20 cellular contexts compared by ENCODE assay signal in genomic region chr14:36852853-36853634, GRCh38.
A peak's percentile ranks its signal among the peaks of the same experiment; 100 is the strongest.
DNase-seq lines count a peak whose midpoint lies in the region; ATAC-seq and TF ChIP-seq lines count a peak whose summit lies in the region.
"Had no signal": no experiment of that assay in that cellular context is flagged by ENCODE, and none has a peak within 500 bp of the region (broad histone marks: within the 10 kb centered on the region; RNA-seq: fewer than 3 reads in every experiment).

No MANE protein-coding gene starts in this region.

- H3K4me1 Mint-ChIP-seq in activated T-cell treated with anti-CD3 and anti-CD28 coated beads, Interleukin-2, amount 50 U/mL, for 24 hours (ENCODE audit: low read depth), result no peaks in the 10 kb centered on the region
- H3K4me1 Mint-ChIP-seq: activated naive CD4-positive, alpha-beta T cell treated with anti-CD3 and anti-CD28 coated beads, Interleukin-2, amount 50 U/mL, for 24 hours; central memory CD8-positive, alpha-beta T cell; mesothelial cell of epicardium; stimulated activated effector memory CD8-positive, alpha-beta T cell treated with anti-CD3 and anti-CD28 coated beads, Interleukin-12 subunit alpha, Interleukin-12 subunit beta, amount 100 ng/mL, for 72 hours had no signal

- H3K9me3 Mint-ChIP-seq in activated T-cell treated with anti-CD3 and anti-CD28 coated beads, Interleukin-2, amount 50 U/mL, for 24 hours, result peaks cover 2% of the 10 kb centered on the region
- H3K9me3 Mint-ChIP-seq: activated naive CD4-positive, alpha-beta T cell treated with anti-CD3 and anti-CD28 coated beads, Interleukin-2, amount 50 U/mL, for 24 hours; endodermal cell; mesothelial cell of epicardium had no signal

- TF ChIP-seq CTCF in right atrium auricular region (IDR thresholded peaks at IDR 0.05), result no peak
- TF ChIP-seq CTCF in body of pancreas (IDR thresholded peaks at IDR 0.05), result no peak
- TF ChIP-seq CTCF in lower lobe of right lung (IDR thresholded peaks at IDR 0.05), result no peak
- no peak for TF ChIP-seq CTCF in upper lobe of left lung (IDR thresholded peaks at IDR 0.05)

- DNase-seq in Right ventricle myocardium superior (peak; percentile 54), right atrium auricular region (ENCODE audit: low spot score) (no peak), body of pancreas (peak in 2 of 4 donors; percentile 15 to 26), lower lobe of right lung (peak; percentile 48), upper lobe of left lung (no peak)
- no peak for DNase-seq in activated T-cell treated with anti-CD3 and anti-CD28 coated beads, Interleukin-2, amount 50 U/mL, for 24 hours
- DNase-seq: activated CD8-positive, alpha-beta memory T cell treated with anti-CD3 and anti-CD28 coated beads, Interleukin-2, amount 50 U/mL, for 48 hours; COR-L47; endodermal cell; SJCRH30; T-helper 9 cell had no signal

- H3K4me3 Mint-ChIP-seq in activated T-cell treated with anti-CD3 and anti-CD28 coated beads, Interleukin-2, amount 50 U/mL, for 24 hours, result no peak overlapping the region
- H3K4me3 Mint-ChIP-seq: activated naive CD4-positive, alpha-beta T cell treated with anti-CD3 and anti-CD28 coated beads, Interleukin-2, amount 50 U/mL, for 24 hours; central memory CD8-positive, alpha-beta T cell; endodermal cell; mesothelial cell of epicardium; stimulated activated effector memory CD8-positive, alpha-beta T cell treated with anti-CD3 and anti-CD28 coated beads, Interleukin-12 subunit alpha, Interleukin-12 subunit beta, amount 100 ng/mL, for 72 hours had no signal

- H3K27me3 ChIP-seq in right atrium auricular region (no peaks in the 10 kb centered on the region), body of pancreas (no peaks in the 10 kb centered on the region), lower lobe of right lung (ENCODE audit: low read depth) (no peaks in the 10 kb centered on the region), upper lobe of left lung (no peaks in the 10 kb centered on the region)
- H3K27me3 ChIP-seq: neutrophil had no signal

- H3K4me1 ChIP-seq in right atrium auricular region (no peaks in the 10 kb centered on the region), body of pancreas (peaks cover 8% of the 10 kb centered on the region), lower lobe of right lung (no peaks in the 10 kb centered on the region), upper lobe of left lung (no peaks in the 10 kb centered on the region)

- TF ChIP-seq POLR2A in body of pancreas (IDR thresholded peaks at IDR 0.05) (no peak), upper lobe of left lung (IDR thresholded peaks at IDR 0.05) (no peak)

- no peaks in the 10 kb centered on the region for H3K36me3 Mint-ChIP-seq in activated T-cell treated with anti-CD3 and anti-CD28 coated beads, Interleukin-2, amount 50 U/mL, for 24 hours (ENCODE audit: low read depth)
- H3K36me3 Mint-ChIP-seq: activated naive CD4-positive, alpha-beta T cell treated with anti-CD3 and anti-CD28 coated beads, Interleukin-2, amount 50 U/mL, for 24 hours; mesothelial cell of epicardium; stimulated activated effector memory CD8-positive, alpha-beta T cell treated with anti-CD3 and anti-CD28 coated beads, Interleukin-12 subunit alpha, Interleukin-12 subunit beta, amount 100 ng/mL, for 72 hours had no signal

- ATAC-seq in Right ventricle myocardium superior (ENCODE audit: poor library complexity) (peak; percentile 68), body of pancreas (peak; percentile 58), lower lobe of right lung (peak; percentile 31 to 69), upper lobe of left lung (ENCODE audit: low FRiP score in 2 of 2) (peak; percentile 44 to 83), HG03097 (IDR thresholded peaks at IDR 0.05; ENCODE audit: low FRiP score, unreplicated experiment) (no peak), GM18519 (IDR thresholded peaks at IDR 0.05; ENCODE audit: low FRiP score, unreplicated experiment) (no peak)
- ATAC-seq: K562; stimulated activated effector memory CD8-positive, alpha-beta T cell treated with anti-CD3 and anti-CD28 coated beads, Interleukin-12 subunit alpha, Interleukin-12 subunit beta, amount 100 ng/mL, for 72 hours had no signal

- no peak for TF ChIP-seq EP300 in upper lobe of left lung (IDR thresholded peaks at IDR 0.05)

- H3K27ac ChIP-seq in right atrium auricular region (no peak overlapping the region), body of pancreas (no peak overlapping the region), lower lobe of right lung (no peak overlapping the region), upper lobe of left lung (no peak overlapping the region)
- H3K27ac ChIP-seq: neutrophil, SJCRH30 had no signal

- no peaks in the 10 kb centered on the region for H3K27me3 Mint-ChIP-seq in activated T-cell treated with anti-CD3 and anti-CD28 coated beads, Interleukin-2, amount 50 U/mL, for 24 hours
- H3K27me3 Mint-ChIP-seq: activated naive CD4-positive, alpha-beta T cell treated with anti-CD3 and anti-CD28 coated beads, Interleukin-2, amount 50 U/mL, for 24 hours; central memory CD8-positive, alpha-beta T cell had no signal

- H3K36me3 ChIP-seq in right atrium auricular region (no peaks in the 10 kb centered on the region), body of pancreas (replicated peaks in 1 of 2; ENCODE audit: insufficient read depth in 1 of 2, low read depth in 2 of 2) (no peaks in the 10 kb centered on the region), lower lobe of right lung (no peaks in the 10 kb centered on the region), upper lobe of left lung (no peaks in the 10 kb centered on the region)
- H3K36me3 ChIP-seq: neutrophil, SJCRH30 had no signal

- H3K4me3 ChIP-seq in right atrium auricular region (no peak overlapping the region), body of pancreas (no peak overlapping the region), lower lobe of right lung (no peak overlapping the region), upper lobe of left lung (no peak overlapping the region)
- H3K4me3 ChIP-seq: K562, SJCRH30, smooth muscle cell had no signal

- intact Hi-C loops in Right ventricle myocardium superior (cut with DNase I) (no loop called here), body of pancreas (cut with DNase I) (no loop called here), lower lobe of right lung (cut with DNase I) (no loop called here)

- H3K27ac Mint-ChIP-seq in activated T-cell treated with anti-CD3 and anti-CD28 coated beads, Interleukin-2, amount 50 U/mL, for 24 hours, result no peak overlapping the region
- H3K27ac Mint-ChIP-seq: activated naive CD4-positive, alpha-beta T cell treated with anti-CD3 and anti-CD28 coated beads, Interleukin-2, amount 50 U/mL, for 24 hours; endodermal cell; mesothelial cell of epicardium; stimulated activated effector memory CD8-positive, alpha-beta T cell treated with anti-CD3 and anti-CD28 coated beads, Interleukin-12 subunit alpha, Interleukin-12 subunit beta, amount 100 ng/mL, for 72 hours had no signal

- 48 to 55% methylated on average over 6 of the region's 6 CpGs for WGBS in body of pancreas, 2 donors
- WGBS in upper lobe of left lung, 2 donors, result 48 to 55% methylated on average over 6 of the region's 6 CpGs

- H3K9me3 ChIP-seq in right atrium auricular region (no peaks in the 10 kb centered on the region), body of pancreas (no peaks in the 10 kb centered on the region), lower lobe of right lung (no peaks in the 10 kb centered on the region), upper lobe of left lung (no peaks in the 10 kb centered on the region)
- H3K9me3 ChIP-seq: neutrophil, SJCRH30 had no signal

Comparison
In these comparisons a context has a peak if more than half of its experiments do, and no peak if none do; other contexts are left out.
1. DNase-seq: peak in Right ventricle myocardium superior (single experiment) and lower lobe of right lung (single experiment); none in right atrium auricular region (single experiment), upper lobe of left lung (0 of 2) and activated T-cell treated with anti-CD3 and anti-CD28 coated beads, Interleukin-2, amount 50 U/mL, for 24 hours (single experiment).
2. ATAC-seq: peak in Right ventricle myocardium superior (single experiment), body of pancreas (single experiment), lower lobe of right lung (2 of 2) and upper lobe of left lung (2 of 2); none in HG03097 (single experiment) and GM18519 (single experiment).